8 cellular contexts compared by ENCODE assay signal in the genomic region with DNA sequence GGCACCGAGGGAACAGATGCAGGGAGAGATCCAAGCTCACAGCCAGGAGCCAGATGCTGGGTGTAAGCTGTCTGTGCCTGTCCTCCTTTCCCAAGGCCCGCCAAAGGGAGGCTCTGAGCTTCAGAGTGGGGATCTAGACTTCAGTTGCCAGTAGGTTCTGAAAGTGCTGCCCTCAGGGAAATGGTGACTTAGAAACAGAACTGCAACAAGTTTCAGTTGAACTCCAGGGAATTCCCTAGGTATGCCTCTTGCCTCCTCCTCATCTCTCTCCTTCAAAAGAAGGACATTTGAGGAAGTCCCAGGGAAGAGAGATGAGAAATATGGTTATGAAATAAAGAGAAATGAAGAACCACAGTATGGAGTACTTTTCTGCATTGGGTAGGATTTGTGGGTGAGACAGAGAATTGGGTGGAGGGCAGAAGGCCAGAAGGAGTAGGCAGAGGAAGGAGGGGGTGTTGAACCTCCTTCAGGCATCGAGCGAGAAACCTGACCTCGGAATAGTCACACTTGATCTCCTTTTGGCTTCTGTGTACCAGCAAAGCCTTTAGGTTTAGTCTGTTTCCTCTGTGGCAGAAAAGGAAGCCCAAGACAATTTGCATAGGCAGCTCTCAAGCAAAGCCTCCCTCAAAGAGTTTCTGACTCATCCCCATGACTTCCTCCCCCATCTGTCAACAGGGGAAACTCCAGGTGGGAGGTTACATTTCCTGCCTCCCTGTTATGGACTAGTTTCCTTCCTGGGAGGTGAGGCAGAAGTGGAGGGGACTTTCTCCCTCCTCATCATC. TPM values are rescaled to one million over a fixed set of nuclear protein-coding genes. Genes with fewer than 3 reads are reported as not detected.
DNase-seq lines count a peak whose midpoint lies in the region; ATAC-seq and TF ChIP-seq lines count a peak whose summit lies in the region.

No MANE protein-coding gene starts in this region.

- ATAC-seq in GM18519 (IDR thresholded peaks at IDR 0.05; ENCODE audit: low FRiP score, unreplicated experiment) (peak; percentile 92), HG02981 (IDR thresholded peaks at IDR 0.05; ENCODE audit: unreplicated experiment) (peak; percentile 96)

- TF ChIP-seq CTCF in fibroblast of villous mesenchyme (IDR thresholded peaks at IDR 0.05; ENCODE audit: insufficient read depth, low read depth, low read length) (no peak), spleen (IDR thresholded peaks at IDR 0.05 in 8 of 11, conservative IDR thresholded peaks at IDR 0.05 in 3 of 11) (no peak), thyroid gland (IDR thresholded peaks at IDR 0.05) (no peak)

- no peaks in the 10 kb centered on the region for H3K36me3 ChIP-seq in ACC112 (ENCODE audit: insufficient read depth, low read length)
- H3K36me3 ChIP-seq in spleen: no peaks in the 10 kb centered on the region
- no peaks in the 10 kb centered on the region for H3K36me3 ChIP-seq in thyroid gland

- peak overlapping the region; percentile 71 for H2AFZ ChIP-seq in ACC112 (ENCODE audit: low read length, unreplicated experiment)

- H3K9me3 ChIP-seq in spleen (no peaks in the 10 kb centered on the region), thyroid gland (no peaks in the 10 kb centered on the region)

- peak overlapping the region; percentile 80 for H3K27ac ChIP-seq in ACC112 (ENCODE audit: low read depth, low read length)
- peak overlapping the region; percentile 28 to 74 (median 68) for H3K27ac ChIP-seq in spleen
- H3K27ac ChIP-seq in thyroid gland: no peak overlapping the region

- H3K27me3 ChIP-seq in ACC112 (ENCODE audit: insufficient read depth, low read length): no peaks in the 10 kb centered on the region
- no peaks in the 10 kb centered on the region for H3K27me3 ChIP-seq in spleen (replicated peaks in 1 of 7)
- no peaks in the 10 kb centered on the region for H3K27me3 ChIP-seq in thyroid gland

- WGBS in spleen, 5 donors: 32 to 43% (median 34%) methylated on average over 5 of the region's 5 CpGs
- WGBS in thyroid gland, 2 donors: 54 to 67% methylated on average over 5 of the region's 5 CpGs

- peak overlapping the region; percentile 21; the same call in 1 of the 2 replicates for H3K4me3 ChIP-seq in ACC112 (ENCODE audit: low read depth, low read length)
- H3K4me3 ChIP-seq in fibroblast of villous mesenchyme (ENCODE audit: low read depth, low read length): no peak overlapping the region
- H3K4me3 ChIP-seq in spleen: no peak overlapping the region
- no peak overlapping the region for H3K4me3 ChIP-seq in thyroid gland (replicated peaks in 1 of 3)

- TF ChIP-seq POLR2A in spleen (IDR thresholded peaks at IDR 0.05) (no peak), thyroid gland (IDR thresholded peaks at IDR 0.05) (no peak)

- DNase-seq in NOMO-1 (lab: John Stamatoyannopoulos, UW; ENCODE audit: unreplicated experiment in 2 of 2) (peak; percentile 39 to 81), activated T-cell treated with anti-CD3 and anti-CD28 coated beads for 24 hours (ENCODE audit: low read depth) (peak; percentile 65), fibroblast of villous mesenchyme (ENCODE audit: low read depth) (peak; percentile 70), spleen (no peak), thyroid gland (no peak)

- H3K4me1 ChIP-seq in ACC112 (ENCODE audit: control insufficient read depth, insufficient read depth, low read length, unreplicated experiment) (peaks cover 37% of the 10 kb centered on the region), spleen (peaks cover 12 to 29% (median 20%) of the 10 kb centered on the region in 6 donors), thyroid gland (peaks cover 0 to 10% of the 10 kb centered on the region in 2 donors)

- no peaks in the 10 kb centered on the region for H3K79me2 ChIP-seq in ACC112 (ENCODE audit: control insufficient read depth, insufficient read depth, low read length, unreplicated experiment)

- intact Hi-C loops in spleen (cut with DNase I; ENCODE audit: low total_unique reads) (loop anchor here (10.0 kb wide), 1 partner anchor 885 kb away; no protein-coding TSS in a partner anchor), thyroid gland (cut with DNase I) (no loop called here)

RNA-seq across cellular contexts. Expression of gene QPCT, which starts 45.7 kb away (rescaled TPM):
- total RNA-seq in fibroblast of villous mesenchyme (27.1 and 47.5 TPM in 2 replicates), spleen (10 to 100 TPM; 11.5 to 46.0 (median 24.4) TPM), thyroid gland (1 to 10 TPM; 1.0 to 6.0 (median 4.3) TPM)
- 1 to 10 TPM; 4.2 to 9.4 (median 4.4) TPM for polyA plus RNA-seq in spleen

Comparison
In these comparisons a context has a peak if more than half of its experiments do, and no peak if none do; other contexts are left out.
1. H3K27ac ChIP-seq: peak in ACC112 (single experiment) and spleen (8 of 8); none in thyroid gland (0 of 3).
2. DNase-seq: peak in NOMO-1 (2 of 2), activated T-cell treated with anti-CD3 and anti-CD28 coated beads for 24 hours (single experiment) and fibroblast of villous mesenchyme (single experiment); none in spleen (single experiment) and thyroid gland (0 of 2).